1 cellular context compared by ENCODE assay signal in the genomic region with DNA sequence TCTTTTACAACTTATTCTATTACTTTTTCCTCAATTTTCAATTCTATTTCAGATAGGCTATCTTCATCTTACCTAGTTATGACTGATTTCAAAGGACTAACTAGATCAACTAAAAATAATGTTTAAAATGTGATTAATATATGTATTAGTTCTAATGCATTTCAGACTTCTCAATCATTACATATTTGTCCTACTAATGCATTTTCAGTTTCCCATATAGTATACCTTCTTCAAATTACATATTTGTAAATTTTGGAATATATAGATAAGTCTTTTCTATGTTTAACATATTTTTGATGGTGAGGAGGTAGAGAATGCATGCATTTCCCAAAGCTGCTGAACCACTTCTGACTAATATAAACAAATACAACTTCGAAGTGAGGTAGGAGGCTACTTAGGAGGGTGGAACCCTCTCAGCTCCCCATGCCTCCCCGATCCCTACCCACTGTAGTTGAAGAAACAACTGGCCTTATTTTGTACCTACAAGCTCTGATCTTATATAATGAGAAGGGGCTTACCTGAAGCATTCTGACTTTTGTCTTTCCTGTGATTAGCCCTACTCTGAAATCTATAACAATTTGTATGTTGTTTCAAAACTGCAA.
TF ChIP-seq lines count a peak whose summit lies in the region.

No MANE protein-coding gene starts in this region.

TF ChIP-seq in IMR-90, 13 proteins besides CTCF, POLR2A, EP300 and RAD21:
- TF ChIP-seq FOS (IDR thresholded peaks at IDR 0.05; ENCODE audit: low read depth, low read length) (no peak), RCOR1 (IDR thresholded peaks at IDR 0.05; ENCODE audit: insufficient replicate concordance, low read length) (no peak), RFX5 (IDR thresholded peaks at IDR 0.05; ENCODE audit: low read depth, low read length) (no peak), NFE2L2 (IDR thresholded peaks at IDR 0.05; ENCODE audit: low read depth, low read length) (no peak), MXI1 (IDR thresholded peaks at IDR 0.05; ENCODE audit: borderline replicate concordance, low read depth, low read length) (no peak), MAZ (IDR thresholded peaks at IDR 0.05; ENCODE audit: borderline replicate concordance, low read depth, low read length) (no peak), MAFK (IDR thresholded peaks at IDR 0.05; ENCODE audit: low read depth, low read length) (no peak), SMC3 (IDR thresholded peaks at IDR 0.05; ENCODE audit: low read depth, low read length) (no peak), ELK1 (IDR thresholded peaks at IDR 0.05; ENCODE audit: borderline replicate concordance, low read depth, low read length) (no peak)
- TF ChIP-seq, protein P1, sequence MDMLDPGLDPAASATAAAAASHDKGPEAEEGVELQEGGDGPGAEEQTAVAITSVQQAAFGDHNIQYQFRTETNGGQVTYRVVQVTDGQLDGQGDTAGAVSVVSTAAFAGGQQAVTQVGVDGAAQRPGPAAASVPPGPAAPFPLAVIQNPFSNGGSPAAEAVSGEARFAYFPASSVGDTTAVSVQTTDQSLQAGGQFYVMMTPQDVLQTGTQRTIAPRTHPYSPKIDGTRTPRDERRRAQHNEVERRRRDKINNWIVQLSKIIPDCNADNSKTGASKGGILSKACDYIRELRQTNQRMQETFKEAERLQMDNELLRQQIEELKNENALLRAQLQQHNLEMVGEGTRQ (IDR thresholded peaks at IDR 0.05; ENCODE audit: low read depth, low read length), result no peak
